8 cellular contexts compared by ENCODE assay signal in the genomic region with DNA sequence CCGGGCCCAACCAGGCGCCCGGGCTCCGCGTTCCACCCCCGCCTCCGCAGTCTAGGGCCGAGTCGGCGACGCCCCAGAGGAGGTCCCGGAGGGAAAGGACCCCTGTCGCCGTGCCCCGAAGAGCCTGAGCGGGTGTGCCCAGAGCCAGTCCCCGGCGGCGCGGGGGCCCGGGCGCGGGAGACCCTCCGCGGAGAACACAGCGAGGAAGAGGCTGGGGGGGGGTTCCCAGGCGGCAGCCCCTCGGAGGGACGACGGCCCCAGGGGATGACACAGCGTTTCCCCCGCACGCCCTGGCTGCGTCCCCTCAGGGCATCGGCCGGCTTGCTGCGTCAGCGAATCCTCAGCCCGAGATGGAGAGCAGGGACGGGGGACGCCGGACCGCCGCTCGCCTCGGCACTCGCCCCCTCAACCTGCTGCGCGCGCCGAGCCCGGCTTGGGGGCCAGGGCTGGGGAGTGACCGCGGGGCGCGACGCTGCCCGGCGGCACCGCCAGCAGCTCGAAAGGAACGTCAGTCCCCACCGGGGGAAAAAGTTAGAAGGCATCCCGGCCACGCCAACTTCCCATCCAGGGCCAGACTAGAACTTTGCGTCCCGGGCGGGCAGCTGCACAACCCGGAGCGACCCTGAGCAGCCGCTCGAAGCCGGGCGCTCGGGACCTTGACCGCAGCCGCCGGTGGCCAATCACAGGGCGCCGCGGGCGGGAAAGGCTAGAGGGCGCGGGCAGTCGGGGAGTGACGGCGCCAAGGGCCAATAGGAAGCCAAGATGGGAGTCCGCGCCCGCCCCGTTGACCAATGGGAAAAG. TPM values are rescaled to one million over a fixed set of nuclear protein-coding genes. Genes with fewer than 3 reads are reported as not detected.
DNase-seq lines count a peak whose midpoint lies in the region; ATAC-seq and TF ChIP-seq lines count a peak whose summit lies in the region.

No MANE protein-coding gene starts in this region.

- CTCF ChIA-PET in activated CD4-positive, alpha-beta memory T cell treated with anti-CD3 and anti-CD28 coated beads, Interleukin-2, amount 10 ng/mL, durations not matched to agents 7 days and 5 days (lab: Charles Lee) = interaction anchor here (1.2 to 1.7 kb wide), 3 partner anchors 86 to 178 kb away, joined by 3 to 6 read pairs (median 3); no protein-coding TSS in a partner anchor

- peak; percentile 87 to 88 for ATAC-seq in CD4-positive, CD25-positive, alpha-beta regulatory T cell (ENCODE audit: low read depth in 2 of 2)
- ATAC-seq in GM19455 (IDR thresholded peaks at IDR 0.05; ENCODE audit: unreplicated experiment) (peak; percentile 92), HG03575 (IDR thresholded peaks at IDR 0.05; ENCODE audit: extremely low read depth, insufficient number of reproducible peaks, low FRiP score, unreplicated experiment) (peak; percentile 67), lower lobe of right lung (peak; percentile 98 to 99)

- no peaks in the 10 kb centered on the region for H3K36me3 ChIP-seq in CD4-positive, CD25-positive, alpha-beta regulatory T cell (ENCODE audit: control insufficient read depth, insufficient read depth, low read length)
- H3K36me3 ChIP-seq in lower lobe of right lung = peaks cover 5% of the 10 kb centered on the region

- intact Hi-C loops in lower lobe of right lung (cut with DNase I) = no loop called here

- H3K4me3 ChIP-seq in CD4-positive, CD25-positive, alpha-beta regulatory T cell (ENCODE audit: low read depth, low read length) = peak overlapping the region; percentile 62
- H3K4me3 ChIP-seq in lower lobe of right lung = peak overlapping the region; percentile 99

- peaks cover 22% of the 10 kb centered on the region for H3K4me1 ChIP-seq in CD4-positive, CD25-positive, alpha-beta regulatory T cell (ENCODE audit: control insufficient read depth, insufficient read depth, low read length, poor library complexity, severe bottlenecking)
- peaks cover 29% of the 10 kb centered on the region for H3K4me1 ChIP-seq in lower lobe of right lung

- no peaks in the 10 kb centered on the region for H3K9me3 ChIP-seq in CD4-positive, CD25-positive, alpha-beta regulatory T cell (ENCODE audit: control insufficient read depth in 2 of 2, low read length in 2 of 2)
- H3K9me3 ChIP-seq in lower lobe of right lung = no peaks in the 10 kb centered on the region

- peaks cover 5 to 41% (median 19%) of the 10 kb centered on the region in 4 donors for H3K4me1 Mint-ChIP-seq in CD4-positive, CD25-positive, alpha-beta regulatory T cell
- H3K4me1 Mint-ChIP-seq in activated CD4-positive, alpha-beta memory T cell treated with anti-CD3 and anti-CD28 coated beads, Interleukin-2, amount 10 ng/mL, durations not matched to agents 7 days and 5 days = peaks cover 23% of the 10 kb centered on the region

- no peaks in the 10 kb centered on the region for H3K27me3 ChIP-seq in CD4-positive, CD25-positive, alpha-beta regulatory T cell (ENCODE audit: control insufficient read depth, insufficient read depth, low read length)
- no peaks in the 10 kb centered on the region for H3K27me3 ChIP-seq in lower lobe of right lung (ENCODE audit: low read depth)

- peak overlapping the region; percentile 83 for H3K27ac ChIP-seq in CD4-positive, CD25-positive, alpha-beta regulatory T cell (ENCODE audit: insufficient read depth, low read length, poor library complexity, severe bottlenecking)
- peak overlapping the region; percentile 95 for H3K27ac ChIP-seq in lower lobe of right lung

- peaks cover 10% of the 10 kb centered on the region for H3K36me3 Mint-ChIP-seq in CD4-positive, CD25-positive, alpha-beta regulatory T cell
- no peaks in the 10 kb centered on the region for H3K36me3 Mint-ChIP-seq in activated CD4-positive, alpha-beta memory T cell treated with anti-CD3 and anti-CD28 coated beads, Interleukin-2, amount 10 ng/mL, durations not matched to agents 7 days and 5 days (ENCODE audit: low read depth)

- H3K27ac Mint-ChIP-seq in CD4-positive, CD25-positive, alpha-beta regulatory T cell = peak overlapping the region; percentile 67 to 98 (median 96)
- H3K27ac Mint-ChIP-seq in activated CD4-positive, alpha-beta memory T cell treated with anti-CD3 and anti-CD28 coated beads, Interleukin-2, amount 10 ng/mL, durations not matched to agents 7 days and 5 days = peak overlapping the region; percentile 71

- POLR2A ChIA-PET in activated CD4-positive, alpha-beta memory T cell treated with anti-CD3 and anti-CD28 coated beads, Interleukin-2, amount 10 ng/mL, durations not matched to agents 7 days and 5 days (lab: Charles Lee) = interaction anchor here (0.5 to 2.0 kb wide), 15 partner anchors 9 to 1054 kb away, joined by 3 to 7 read pairs (median 3); partner anchors contain the start of genes PRADC1 and RAB11FIP5

- DNase-seq in CD4-positive, CD25-positive, alpha-beta regulatory T cell = peak; percentile 91 to 95 (median 91)
- peak; percentile 92 for DNase-seq in NCI-H774 (lab: John Stamatoyannopoulos, UW)
- DNase-seq in activated CD4-positive, alpha-beta memory T cell treated with anti-CD3 and anti-CD28 coated beads, Interleukin-2, amount 10 ng/mL, durations not matched to agents 7 days and 5 days = peak; percentile 95
- peak; percentile 98 for DNase-seq in ecto neural progenitor cell (ENCODE audit: low spot score)
- peak; percentile 98 for DNase-seq in lower lobe of right lung
- DNase-seq in stimulated activated CD4-positive, alpha-beta T cell treated with anti-CD3 and anti-CD28 coated beads, Interleukin-4, amount 100 ng/mL, for 48 hours (ENCODE audit: low read depth in 2 of 2) = peak; percentile 94 to 96

- peak overlapping the region; percentile 95 to 98 (median 96) for H3K4me3 Mint-ChIP-seq in CD4-positive, CD25-positive, alpha-beta regulatory T cell
- H3K4me3 Mint-ChIP-seq in activated CD4-positive, alpha-beta memory T cell treated with anti-CD3 and anti-CD28 coated beads, Interleukin-2, amount 10 ng/mL, durations not matched to agents 7 days and 5 days = peak overlapping the region; percentile 79

- no peaks in the 10 kb centered on the region for H3K27me3 Mint-ChIP-seq in CD4-positive, CD25-positive, alpha-beta regulatory T cell
- H3K27me3 Mint-ChIP-seq in activated CD4-positive, alpha-beta memory T cell treated with anti-CD3 and anti-CD28 coated beads, Interleukin-2, amount 10 ng/mL, durations not matched to agents 7 days and 5 days = peaks cover 3% of the 10 kb centered on the region

- no peak for TF ChIP-seq CTCF in lower lobe of right lung (IDR thresholded peaks at IDR 0.05)

- H3K9me3 Mint-ChIP-seq in CD4-positive, CD25-positive, alpha-beta regulatory T cell = no peaks in the 10 kb centered on the region
- no peaks in the 10 kb centered on the region for H3K9me3 Mint-ChIP-seq in activated CD4-positive, alpha-beta memory T cell treated with anti-CD3 and anti-CD28 coated beads, Interleukin-2, amount 10 ng/mL, durations not matched to agents 7 days and 5 days

RNA-seq across cellular contexts. Expression of gene SFXN5, which starts 0.7 kb away (rescaled TPM):
- total RNA-seq in CD4-positive, CD25-positive, alpha-beta regulatory T cell = 8.0 TPM
- 1 to 10 TPM; 1.0 to 2.0 (median 1.7) TPM for polyA plus RNA-seq in CD4-positive, CD25-positive, alpha-beta regulatory T cell
- 1 to 10 TPM; 4.3 to 6.1 TPM for total RNA-seq in activated CD4-positive, alpha-beta memory T cell treated with anti-CD3 and anti-CD28 coated beads, Interleukin-2, amount 10 ng/mL, durations not matched to agents 7 days and 5 days
- total RNA-seq in lower lobe of right lung = 15.4 TPM

RNA-seq across cellular contexts. Expression of gene RAB11FIP5, which starts 41.9 kb away (rescaled TPM):
- total RNA-seq in CD4-positive, CD25-positive, alpha-beta regulatory T cell = 30.8 TPM
- 10 to 100 TPM; 15.4 to 24.0 (median 19.7) TPM for polyA plus RNA-seq in CD4-positive, CD25-positive, alpha-beta regulatory T cell
- 10 to 100 TPM; 22.6 to 24.0 TPM for total RNA-seq in activated CD4-positive, alpha-beta memory T cell treated with anti-CD3 and anti-CD28 coated beads, Interleukin-2, amount 10 ng/mL, durations not matched to agents 7 days and 5 days
- 20.6 TPM for total RNA-seq in lower lobe of right lung

Comparison
In these comparisons a context has a peak if more than half of its experiments do, and no peak if none do; other contexts are left out.
1. Peak in every context shown above with its lines: DNase-seq, ATAC-seq, H3K4me3 ChIP-seq and H3K27ac ChIP-seq.